In genomic region chr9:122228191-122228905, GRCh38 we compare ENCODE assay signal across 1 cellular context.
TF ChIP-seq lines count a peak whose summit lies in the region.

No MANE protein-coding gene starts in this region.

TF ChIP-seq in H1, 55 proteins besides CTCF, POLR2A, EP300 and RAD21:
- TF ChIP-seq RBBP5 (IDR thresholded peaks at IDR 0.05; ENCODE audit: borderline replicate concordance, low read depth, low read length) (peak; percentile 13; the same call in 1 of the 2 replicates), CHD7 (IDR thresholded peaks at IDR 0.05; ENCODE audit: insufficient replicate concordance, low read length) (no peak), SP1 (IDR thresholded peaks at IDR 0.05; ENCODE audit: low read depth, low read length) (no peak), RNF2 (IDR thresholded peaks at IDR 0.05; ENCODE audit: borderline replicate concordance, low read depth, low read length, missing control alignments, poor library complexity, severe bottlenecking) (peak; percentile 82), TCF12 (IDR thresholded peaks at IDR 0.05; ENCODE audit: low read depth, low read length) (no peak), GTF2F1 (IDR thresholded peaks at IDR 0.05; ENCODE audit: borderline replicate concordance, low read depth, low read length) (no peak), EGR1 (IDR thresholded peaks at IDR 0.05; ENCODE audit: borderline replicate concordance, low read depth, low read length) (no peak), SUZ12 (IDR thresholded peaks at IDR 0.05; ENCODE audit: low read length) (peak; percentile 94; the same call in 1 of the 2 replicates), SAP30 (IDR thresholded peaks at IDR 0.05; ENCODE audit: insufficient read depth, insufficient replicate concordance, low read length) (no peak), MAFK (IDR thresholded peaks at IDR 0.05; ENCODE audit: low read depth, low read length) (no peak), POLR2AphosphoS5 (IDR thresholded peaks at IDR 0.05; ENCODE audit: low read depth, low read length) (no peak), SRF (IDR thresholded peaks at IDR 0.05; ENCODE audit: low read depth, low read length) (no peak), E2F6 (IDR thresholded peaks at IDR 0.05) (no peak), CTBP2 (IDR thresholded peaks at IDR 0.05; ENCODE audit: borderline replicate concordance, insufficient read depth, insufficient read length, low read length) (no peak), KDM4A (IDR thresholded peaks at IDR 0.05; ENCODE audit: low read depth, low read length, severe bottlenecking) (peak; percentile 26), SIN3A (conservative IDR thresholded peaks at IDR 0.05 in 1 of 2, IDR thresholded peaks at IDR 0.05 in 1 of 2; ENCODE audit: low read depth in 1 of 2, low read length in 2 of 2) (no peak), ASH2L (IDR thresholded peaks at IDR 0.05; ENCODE audit: low read length) (no peak), GABPA (IDR thresholded peaks at IDR 0.05; ENCODE audit: borderline replicate concordance, insufficient read depth, low read length) (0 out of 2 replicates have a peak, but pooled peaks have one; percentile 29)
